ENCODE assay signal across 26 cellular contexts in genomic region chr2:44671896-44672295, GRCh38.
"Had no signal": no experiment of that assay in that cellular context is flagged by ENCODE, and none has a peak within 500 bp of the region (broad histone marks: within the 10 kb centered on the region; RNA-seq: fewer than 3 reads in every experiment).

No MANE protein-coding gene starts in this region.

- H3K4me3 ChIP-seq: esophagus muscularis mucosa, heart left ventricle, right lobe of liver, thoracic aorta had no signal

- H3K36me3 Mint-ChIP-seq: activated CD4-positive, alpha-beta memory T cell treated with anti-CD3 and anti-CD28 coated beads for 36 hours; activated naive CD4-positive, alpha-beta T cell treated with anti-CD3 and anti-CD28 coated beads, Interleukin-2, amount 10 ng/mL, durations not matched to agents 7 days and 5 days; activated naive CD8-positive, alpha-beta T cell treated with anti-CD3 and anti-CD28 coated beads, Interleukin-2, amount 10 ng/mL, durations not matched to agents 7 days and 5 days; natural killer cell had no signal

- H3K27me3 ChIP-seq: brain microvascular endothelial cell, esophagus muscularis mucosa, foreskin keratinocyte, heart left ventricle, right lobe of liver had no signal

- H3K36me3 ChIP-seq: brain microvascular endothelial cell, esophagus muscularis mucosa, heart left ventricle, right lobe of liver, thoracic aorta had no signal

- H3K9me3 ChIP-seq: esophagus muscularis mucosa, heart left ventricle, right lobe of liver, thoracic aorta had no signal

- H3K4me3 Mint-ChIP-seq: activated CD4-positive, alpha-beta memory T cell treated with anti-CD3 and anti-CD28 coated beads for 36 hours; activated CD4-positive, alpha-beta T cell treated with anti-CD3 and anti-CD28 coated beads, Interleukin-2, amount 10 ng/mL, durations not matched to agents 24 days and 14 days; activated naive CD4-positive, alpha-beta T cell treated with anti-CD3 and anti-CD28 coated beads, Interleukin-2, amount 10 ng/mL, durations not matched to agents 7 days and 5 days; activated naive CD8-positive, alpha-beta T cell treated with anti-CD3 and anti-CD28 coated beads, Interleukin-2, amount 10 ng/mL, durations not matched to agents 7 days and 5 days; activated T-cell treated with anti-CD3 and anti-CD28 coated beads, Interleukin-2, amount 50 U/mL, for 24 hours; dendritic cell treated with granulocyte-macrophage colony-stimulating factor and Interleukin-4, amounts not matched to agents 40 ng/mL and 50 ng/mL, for 4 days; immature natural killer cell; memory B cell; natural killer cell; T-helper 1 cell treated with Interleukin-12 subunit alpha and Interleukin-12 subunit beta and Interleukin-4 antibody, amounts not matched to agents 30 μg/mL and 1 μg/mL, for 36 hours had no signal

- H3K27me3 Mint-ChIP-seq: activated CD4-positive, alpha-beta memory T cell treated with anti-CD3 and anti-CD28 coated beads for 36 hours; activated CD4-positive, alpha-beta T cell treated with anti-CD3 and anti-CD28 coated beads, Interleukin-2, amount 10 ng/mL, durations not matched to agents 24 days and 14 days; activated naive CD4-positive, alpha-beta T cell treated with anti-CD3 and anti-CD28 coated beads, Interleukin-2, amount 10 ng/mL, durations not matched to agents 7 days and 5 days; activated naive CD8-positive, alpha-beta T cell treated with anti-CD3 and anti-CD28 coated beads, Interleukin-2, amount 10 ng/mL, durations not matched to agents 7 days and 5 days; activated T-cell treated with anti-CD3 and anti-CD28 coated beads, Interleukin-2, amount 50 U/mL, for 24 hours; memory B cell had no signal

- H3K27ac ChIP-seq: brain microvascular endothelial cell, esophagus muscularis mucosa, foreskin keratinocyte, heart left ventricle, right lobe of liver, thoracic aorta, VCaP had no signal

- H3K27ac Mint-ChIP-seq: activated CD4-positive, alpha-beta memory T cell treated with anti-CD3 and anti-CD28 coated beads for 36 hours; activated CD4-positive, alpha-beta T cell treated with anti-CD3 and anti-CD28 coated beads, Interleukin-2, amount 10 ng/mL, durations not matched to agents 24 days and 14 days; activated naive CD4-positive, alpha-beta T cell treated with anti-CD3 and anti-CD28 coated beads, Interleukin-2, amount 10 ng/mL, durations not matched to agents 7 days and 5 days; activated naive CD8-positive, alpha-beta T cell treated with anti-CD3 and anti-CD28 coated beads, Interleukin-2, amount 10 ng/mL, durations not matched to agents 7 days and 5 days; activated T-cell treated with anti-CD3 and anti-CD28 coated beads, Interleukin-2, amount 50 U/mL, for 24 hours; dendritic cell treated with granulocyte-macrophage colony-stimulating factor and Interleukin-4, amounts not matched to agents 40 ng/mL and 50 ng/mL, for 4 days; immature natural killer cell; natural killer cell; T-helper 1 cell treated with Interleukin-12 subunit alpha and Interleukin-12 subunit beta and Interleukin-4 antibody, amounts not matched to agents 30 μg/mL and 1 μg/mL, for 36 hours had no signal

- ATAC-seq: foreskin keratinocyte; heart left ventricle; natural killer cell; right lobe of liver; stimulated activated naive CD8-positive, alpha-beta T cell treated with anti-CD3 and anti-CD28 coated beads, Interleukin-15, Interleukin-2, amounts not matched to agents 100 U/mL and 50 U/mL, for 24 hours had no signal

- H3K4me1 ChIP-seq: esophagus muscularis mucosa, foreskin keratinocyte, heart left ventricle, right lobe of liver had no signal

- H3K9me3 Mint-ChIP-seq: activated CD4-positive, alpha-beta memory T cell treated with anti-CD3 and anti-CD28 coated beads for 36 hours; activated CD4-positive, alpha-beta T cell treated with anti-CD3 and anti-CD28 coated beads, Interleukin-2, amount 10 ng/mL, durations not matched to agents 24 days and 14 days; activated naive CD4-positive, alpha-beta T cell treated with anti-CD3 and anti-CD28 coated beads, Interleukin-2, amount 10 ng/mL, durations not matched to agents 7 days and 5 days; activated naive CD8-positive, alpha-beta T cell treated with anti-CD3 and anti-CD28 coated beads, Interleukin-2, amount 10 ng/mL, durations not matched to agents 7 days and 5 days; activated T-cell treated with anti-CD3 and anti-CD28 coated beads, Interleukin-2, amount 50 U/mL, for 24 hours; dendritic cell treated with granulocyte-macrophage colony-stimulating factor and Interleukin-4, amounts not matched to agents 40 ng/mL and 50 ng/mL, for 4 days; immature natural killer cell; memory B cell; natural killer cell; T-helper 1 cell treated with Interleukin-12 subunit alpha and Interleukin-12 subunit beta and Interleukin-4 antibody, amounts not matched to agents 30 μg/mL and 1 μg/mL, for 36 hours had no signal

- DNase-seq: activated CD4-positive, alpha-beta memory T cell treated with anti-CD3 and anti-CD28 coated beads for 36 hours; activated CD4-positive, alpha-beta T cell treated with anti-CD3 and anti-CD28 coated beads, Interleukin-2, amount 10 ng/mL, durations not matched to agents 24 days and 14 days; activated CD4-positive, CD25-positive, alpha-beta regulatory T cell treated with anti-CD3 and anti-CD28 coated beads, Interleukin-2, amount 50 U/mL, for 72 hours; activated CD8-positive, alpha-beta memory T cell treated with anti-CD3 and anti-CD28 coated beads, Interleukin-2, amount 50 U/mL, for 4 hours; activated gamma-delta T cell; activated naive CD4-positive, alpha-beta T cell treated with anti-CD3 and anti-CD28 coated beads, Interleukin-2, amount 10 ng/mL, durations not matched to agents 7 days and 5 days; activated naive CD8-positive, alpha-beta T cell treated with anti-CD3 and anti-CD28 coated beads, Interleukin-2, amount 10 ng/mL, durations not matched to agents 7 days and 5 days; activated T-cell treated with anti-CD3 and anti-CD28 coated beads, Interleukin-2, amount 50 U/mL, for 24 hours; brain microvascular endothelial cell; effector CD4-positive, alpha-beta T cell; foreskin keratinocyte; heart left ventricle; immature natural killer cell; kidney; natural killer cell; right lobe of liver; stimulated activated CD4-positive, alpha-beta T cell treated with anti-CD3 and anti-CD28 coated beads, Interleukin-2, amount 100 ng/mL, for 48 hours; stimulated activated naive CD8-positive, alpha-beta T cell treated with anti-CD3 and anti-CD28 coated beads, Interleukin-15, Interleukin-2, amounts not matched to agents 100 U/mL and 50 U/mL, for 24 hours; T-helper 9 cell; trophoblast cell had no signal
